7 cellular contexts compared by ENCODE assay signal in the genomic region with DNA sequence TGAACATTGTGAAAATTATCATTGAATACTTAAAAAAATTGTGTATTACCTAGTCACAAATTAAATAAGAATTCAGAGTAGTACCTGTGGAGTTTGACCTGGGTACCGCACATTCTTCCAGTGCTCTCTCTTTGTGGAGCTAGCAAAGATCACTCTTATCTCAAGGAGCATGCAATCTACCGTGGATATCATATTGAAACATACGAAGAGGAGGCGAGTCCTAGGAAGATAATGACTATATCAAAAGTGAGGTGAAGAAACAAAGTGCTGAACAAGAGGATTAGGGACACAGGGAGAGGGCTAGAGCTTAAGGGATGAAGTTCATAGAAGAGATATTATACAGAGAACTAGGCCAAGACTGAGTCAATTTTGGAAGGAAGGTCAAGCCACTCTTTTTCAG. TPM values are rescaled to one million over a fixed set of nuclear protein-coding genes. Genes with fewer than 3 reads are reported as not detected.
"Had no signal": no experiment of that assay in that cellular context is flagged by ENCODE, and none has a peak within 500 bp of the region (broad histone marks: within the 10 kb centered on the region; RNA-seq: fewer than 3 reads in every experiment).

No MANE protein-coding gene starts in this region.

- H3K4me3 Mint-ChIP-seq: IgD-negative memory B cell had no signal

- H3K36me3 Mint-ChIP-seq: IgD-negative memory B cell had no signal

- H3K27ac Mint-ChIP-seq: IgD-negative memory B cell had no signal

- ATAC-seq: HepG2 had no signal

- DNase-seq: IMR-90, KBM-7 had no signal

- H3K27ac ChIP-seq: HL-60 had no signal

- FAIRE-seq: HepG2, HTR-8/SVneo had no signal

- H3K9me3 Mint-ChIP-seq: IgD-negative memory B cell had no signal

- H3K27me3 Mint-ChIP-seq: IgD-negative memory B cell had no signal

RNA-seq across cellular contexts. Expression of a gene that starts 55.9 kb away (rescaled TPM):
- total RNA-seq: HT-29 had no signal
